ENCODE assay signal across 12 cellular contexts in genomic region chr2:177972782-177973181, GRCh38.
"Had no signal": no experiment of that assay in that cellular context is flagged by ENCODE, and none has a peak within 500 bp of the region (broad histone marks: within the 10 kb centered on the region; RNA-seq: fewer than 3 reads in every experiment).

No MANE protein-coding gene starts in this region.

- H3K4me1 ChIP-seq: adrenal gland, foreskin keratinocyte, heart right ventricle, upper lobe of left lung had no signal

- ATAC-seq: foreskin keratinocyte; heart right ventricle; natural killer cell treated with Interleukin-12 subunit alpha and Interleukin-12 subunit beta and Interleukin-15 and Interleukin-18, amount 100 ng/mL, for 72 hours had no signal

- H3K4me1 Mint-ChIP-seq: activated B cell treated with CpG ODN at 0.5 μM for 24 hours; activated CD4-positive, alpha-beta T cell treated with anti-CD3 and anti-CD28 coated beads, Interleukin-2, amount 10 ng/mL, durations not matched to agents 24 days and 14 days had no signal

- H3K27me3 Mint-ChIP-seq: activated B cell treated with CpG ODN at 0.5 μM for 24 hours; activated CD4-positive, alpha-beta T cell treated with anti-CD3 and anti-CD28 coated beads, Interleukin-2, amount 10 ng/mL, durations not matched to agents 24 days and 14 days; natural killer cell treated with Interleukin-12 subunit alpha and Interleukin-12 subunit beta and Interleukin-15 and Interleukin-18, amount 100 ng/mL, for 72 hours had no signal

- DNase-seq: activated B cell treated with CpG ODN at 0.5 μM for 24 hours; activated CD4-positive, alpha-beta T cell treated with anti-CD3 and anti-CD28 coated beads, Interleukin-2, amount 10 ng/mL, durations not matched to agents 24 days and 14 days; activated naive CD4-positive, alpha-beta T cell treated with anti-CD3 and anti-CD28 coated beads, Interleukin-2, amount 50 U/mL, for 16 hours; activated T-cell treated with anti-CD3 and anti-CD28 coated beads, Interleukin-2, amount 50 U/mL, for 1 hour; adrenal gland; foreskin keratinocyte; heart right ventricle; mammary epithelial cell; stimulated activated CD4-positive, alpha-beta T cell treated with anti-CD3 and anti-CD28 coated beads, Interleukin-2, amount 100 ng/mL, for 48 hours; stimulated activated naive CD4-positive, alpha-beta T cell treated with Interleukin-2 at 50 U/mL for 16 hours; upper lobe of left lung had no signal

- H3K9me3 Mint-ChIP-seq: activated B cell treated with CpG ODN at 0.5 μM for 24 hours; activated CD4-positive, alpha-beta T cell treated with anti-CD3 and anti-CD28 coated beads, Interleukin-2, amount 10 ng/mL, durations not matched to agents 24 days and 14 days; natural killer cell treated with Interleukin-12 subunit alpha and Interleukin-12 subunit beta and Interleukin-15 and Interleukin-18, amount 100 ng/mL, for 72 hours had no signal

- H3K36me3 Mint-ChIP-seq: natural killer cell treated with Interleukin-12 subunit alpha and Interleukin-12 subunit beta and Interleukin-15 and Interleukin-18, amount 100 ng/mL, for 72 hours had no signal

- H3K27ac ChIP-seq: adrenal gland, foreskin keratinocyte, heart right ventricle, upper lobe of left lung had no signal

- H3K36me3 ChIP-seq: adrenal gland, heart right ventricle, upper lobe of left lung had no signal

- H3K4me3 Mint-ChIP-seq: activated B cell treated with CpG ODN at 0.5 μM for 24 hours; activated CD4-positive, alpha-beta T cell treated with anti-CD3 and anti-CD28 coated beads, Interleukin-2, amount 10 ng/mL, durations not matched to agents 24 days and 14 days; natural killer cell treated with Interleukin-12 subunit alpha and Interleukin-12 subunit beta and Interleukin-15 and Interleukin-18, amount 100 ng/mL, for 72 hours had no signal

- H3K27me3 ChIP-seq: adrenal gland, foreskin keratinocyte, heart right ventricle, upper lobe of left lung had no signal

- H3K27ac Mint-ChIP-seq: activated B cell treated with CpG ODN at 0.5 μM for 24 hours; activated CD4-positive, alpha-beta T cell treated with anti-CD3 and anti-CD28 coated beads, Interleukin-2, amount 10 ng/mL, durations not matched to agents 24 days and 14 days; natural killer cell treated with Interleukin-12 subunit alpha and Interleukin-12 subunit beta and Interleukin-15 and Interleukin-18, amount 100 ng/mL, for 72 hours had no signal

- H3K9me3 ChIP-seq: adrenal gland, heart right ventricle, upper lobe of left lung had no signal

- H3K4me3 ChIP-seq: adrenal gland, heart right ventricle, upper lobe of left lung had no signal
